16 cellular contexts compared by ENCODE assay signal in the genomic region with DNA sequence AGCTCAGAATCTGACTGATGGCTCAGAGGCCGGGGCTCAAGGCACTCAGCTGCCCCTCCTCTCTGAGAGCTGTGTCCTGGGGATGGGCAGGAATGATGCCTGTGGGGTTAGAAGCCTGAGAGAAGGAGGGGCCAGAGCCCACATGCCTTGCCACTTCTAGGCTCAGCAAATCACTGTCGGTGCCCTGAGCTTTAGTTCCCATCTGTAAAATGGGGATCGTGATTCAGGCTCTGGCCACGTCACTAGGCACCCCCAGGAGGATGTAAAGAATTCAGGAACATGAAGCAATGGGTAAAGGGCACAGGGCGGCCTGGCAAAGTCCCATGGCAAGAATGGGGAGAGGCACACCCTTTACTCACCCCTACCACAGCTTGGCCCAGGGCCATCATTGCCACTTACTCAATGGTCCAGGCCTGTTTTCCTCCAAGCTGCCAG. TPM values are rescaled to one million over a fixed set of nuclear protein-coding genes. Genes with fewer than 3 reads are reported as not detected.
DNase-seq lines count a peak whose midpoint lies in the region; ATAC-seq, FAIRE-seq and TF ChIP-seq lines count a peak whose summit lies in the region.
"Had no signal": no experiment of that assay in that cellular context is flagged by ENCODE, and none has a peak within 500 bp of the region (broad histone marks: within the 10 kb centered on the region; RNA-seq: fewer than 3 reads in every experiment).

No MANE protein-coding gene starts in this region.

- H3K27me3 ChIP-seq in adipocyte (replicated peaks; ENCODE audit: control insufficient read depth, insufficient read depth, low read length) (no peaks in the 10 kb centered on the region), right atrium auricular region (no peaks in the 10 kb centered on the region), subcutaneous abdominal adipose tissue (ENCODE audit: control insufficient read depth in 5 of 5, insufficient read depth in 4 of 5, low read length in 5 of 5) (no peaks in the 10 kb centered on the region)
- H3K27me3 ChIP-seq: brain microvascular endothelial cell, tibial nerve had no signal

- peak overlapping the region; percentile 43 for H3K9ac ChIP-seq in adipocyte (ENCODE audit: low read length)
- peak overlapping the region in 3 of 5 donors; percentile 8 to 68 (median 33) for H3K9ac ChIP-seq in subcutaneous abdominal adipose tissue (ENCODE audit: low read length in 5 of 5)

- peak; percentile 28 for DNase-seq in NCI-H2227 (lab: John Stamatoyannopoulos, UW; ENCODE audit: unreplicated experiment)
- DNase-seq in NCI-H2227 treated with DMSO at 0.1 percent for 48 hours (lab: John Stamatoyannopoulos, UW), result no peak
- no peak for DNase-seq in adipocyte (ENCODE audit: low read depth)
- DNase-seq in right atrium auricular region (ENCODE audit: low spot score), result peak; percentile 71
- no peak for DNase-seq in GM12891 (ENCODE audit: insufficient read length, low spot score)
- DNase-seq: 8988T; activated CD4-positive, alpha-beta T cell treated with anti-CD3 and anti-CD28 coated beads, Interleukin-2, amount 50 U/mL, for 1 hour; brain microvascular endothelial cell; NCI-H774 had no signal

- H3K4me3 ChIP-seq in adipocyte (ENCODE audit: low read length) (no peak overlapping the region), right atrium auricular region (no peak overlapping the region), subcutaneous abdominal adipose tissue (ENCODE audit: low read depth in 1 of 5, low read length in 5 of 5) (peak overlapping the region in 2 of 5 donors; percentile 1 to 40)
- H3K4me3 ChIP-seq: mucosa of descending colon, tibial nerve had no signal

- no peak for TF ChIP-seq CTCF in right atrium auricular region (IDR thresholded peaks at IDR 0.05)

- H3K4me1 ChIP-seq in adipocyte (ENCODE audit: control insufficient read depth, insufficient read depth, low read length) (peaks cover 59% of the 10 kb centered on the region), right atrium auricular region (peaks cover 0 to 61% of the 10 kb centered on the region in 2 donors), subcutaneous abdominal adipose tissue (ENCODE audit: control insufficient read depth in 5 of 5, insufficient read depth in 5 of 5, low read length in 5 of 5) (peaks cover 32 to 79% (median 64%) of the 10 kb centered on the region in 5 donors)

- TF ChIP-seq POLR2A in GM12891 (IDR thresholded peaks at IDR 0.05; ENCODE audit: low read depth, low read length), result no peak

- H3K36me3 ChIP-seq in adipocyte (ENCODE audit: control insufficient read depth, insufficient read depth, low read length, severe bottlenecking) (no peaks in the 10 kb centered on the region), right atrium auricular region (no peaks in the 10 kb centered on the region), subcutaneous abdominal adipose tissue (ENCODE audit: control insufficient read depth in 5 of 5, insufficient read depth in 5 of 5, low read length in 5 of 5) (peaks cover 0 to 3% (median 0%) of the 10 kb centered on the region in 5 donors)
- H3K36me3 ChIP-seq: brain microvascular endothelial cell, tibial nerve had no signal

- H3K27ac ChIP-seq in right atrium auricular region (no peak overlapping the region), subcutaneous abdominal adipose tissue (ENCODE audit: low read depth, low read length) (peak overlapping the region; percentile 92)
- H3K27ac ChIP-seq: brain microvascular endothelial cell, tibial nerve had no signal

- H3K9me3 ChIP-seq in adipocyte (ENCODE audit: control insufficient read depth, low read length), result no peaks in the 10 kb centered on the region
- no peaks in the 10 kb centered on the region for H3K9me3 ChIP-seq in right atrium auricular region
- no peaks in the 10 kb centered on the region for H3K9me3 ChIP-seq in subcutaneous abdominal adipose tissue (ENCODE audit: control insufficient read depth in 5 of 5, low read length in 5 of 5)
- H3K9me3 ChIP-seq: mucosa of descending colon, tibial nerve had no signal

- ATAC-seq in GM19395 (IDR thresholded peaks at IDR 0.05; ENCODE audit: unreplicated experiment) (no peak), GM21825 (IDR thresholded peaks at IDR 0.05; ENCODE audit: unreplicated experiment) (no peak)
- ATAC-seq: mucosa of descending colon had no signal

- no peak for FAIRE-seq in GM12891 (lab: Jason Lieb, UNC)
- FAIRE-seq: D721Med, endothelial cell of umbilical vein had no signal

TF ChIP-seq in GM12891, 5 proteins besides CTCF, POLR2A, EP300 and RAD21:
- TF ChIP-seq TAF1 (IDR thresholded peaks at IDR 0.05; ENCODE audit: low read depth, low read length) (no peak), PAX5 (IDR thresholded peaks at IDR 0.05; ENCODE audit: insufficient read depth, low read length, severe bottlenecking) (no peak), POU2F2 (IDR thresholded peaks at IDR 0.05; ENCODE audit: low read depth, low read length) (no peak)

RNA-seq across cellular contexts. Expression of a gene that starts 3.5 kb away (rescaled TPM):
- total RNA-seq in right atrium auricular region, result 10 to 100 TPM; 14.4 to 31.0 TPM
- 0.32 TPM for polyA plus RNA-seq in GM12891 (2012; ENCODE audit: low read depth, missing spikeins)

RNA-seq across cellular contexts. Expression of a gene that starts 22.4 kb away (rescaled TPM):
- total RNA-seq in right atrium auricular region, result 10 to 100 TPM; 46.3 TPM
- polyA plus RNA-seq in GM12891 (2012; ENCODE audit: low read depth, missing spikeins), result 29.9 TPM

RNA-seq across cellular contexts. Expression of a gene that starts 43.3 kb away (rescaled TPM):
- under 1 TPM in 1 of 2 donors, not detected in 1; 0.22 TPM for total RNA-seq in right atrium auricular region
- 0.53 TPM for polyA plus RNA-seq in GM12891 (2012; ENCODE audit: low read depth, missing spikeins)

RNA-seq across cellular contexts. Expression of a gene that starts 49.5 kb away (rescaled TPM):
- 10 to 100 TPM in 1 of 2 donors, 1 to 10 TPM in 1; 4.5 to 12.4 TPM for total RNA-seq in right atrium auricular region
- polyA plus RNA-seq in GM12891 (2012; ENCODE audit: low read depth, missing spikeins), result 31.6 TPM

Comparison
In these comparisons a context has a peak if more than half of its experiments do, and no peak if none do; other contexts are left out.
1. DNase-seq: peak in NCI-H2227 (single experiment) and right atrium auricular region (single experiment); none in NCI-H2227 treated with DMSO at 0.1 percent for 48 hours (single experiment), adipocyte (single experiment) and GM12891 (single experiment).